1 cellular context compared by ENCODE assay signal in genomic region chr6:37433657-37434271, GRCh38.
A peak's percentile ranks its signal among the peaks of the same experiment; 100 is the strongest.
TF ChIP-seq lines count a peak whose summit lies in the region.

No MANE protein-coding gene starts in this region.

TF ChIP-seq in HepG2, 621 proteins besides CTCF, POLR2A, EP300 and RAD21 (continued from another document):
- TF ChIP-seq, protein P1, sequence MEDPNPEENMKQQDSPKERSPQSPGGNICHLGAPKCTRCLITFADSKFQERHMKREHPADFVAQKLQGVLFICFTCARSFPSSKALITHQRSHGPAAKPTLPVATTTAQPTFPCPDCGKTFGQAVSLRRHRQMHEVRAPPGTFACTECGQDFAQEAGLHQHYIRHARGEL (CRISPR knock-in tag; IDR thresholded peaks at IDR 0.05): 0 out of 2 replicates have a peak, but pooled peaks have one; percentile 48
- TF ChIP-seq ZNF550 (CRISPR knock-in tag; IDR thresholded peaks at IDR 0.05; ENCODE audit: borderline replicate concordance): 0 out of 2 replicates have a peak, but pooled peaks have one; percentile 83
- TF ChIP-seq SIN3B (IDR thresholded peaks at IDR 0.05; ENCODE audit: low read length): no peak
- TF ChIP-seq ISX (CRISPR knock-in tag; conservative IDR thresholded peaks at IDR 0.05): no peak
- TF ChIP-seq MATR3 (CRISPR knock-in tag; IDR thresholded peaks at IDR 0.05): no peak
- TF ChIP-seq ZFY (CRISPR knock-in tag; IDR thresholded peaks at IDR 0.05): no peak
- TF ChIP-seq ZFP36L1 (CRISPR knock-in tag; IDR thresholded peaks at IDR 0.05): 0 out of 2 replicates have a peak, but pooled peaks have one; percentile 39
- TF ChIP-seq ZNF816 (CRISPR knock-in tag; IDR thresholded peaks at IDR 0.05; ENCODE audit: borderline replicate concordance): no peak
- no peak for TF ChIP-seq SETDB1 (CRISPR knock-in tag; IDR thresholded peaks at IDR 0.05; ENCODE audit: borderline replicate concordance)
- TF ChIP-seq ZBTB7A (CRISPR knock-in tag; IDR thresholded peaks at IDR 0.05): no peak
- TF ChIP-seq, protein P2, sequence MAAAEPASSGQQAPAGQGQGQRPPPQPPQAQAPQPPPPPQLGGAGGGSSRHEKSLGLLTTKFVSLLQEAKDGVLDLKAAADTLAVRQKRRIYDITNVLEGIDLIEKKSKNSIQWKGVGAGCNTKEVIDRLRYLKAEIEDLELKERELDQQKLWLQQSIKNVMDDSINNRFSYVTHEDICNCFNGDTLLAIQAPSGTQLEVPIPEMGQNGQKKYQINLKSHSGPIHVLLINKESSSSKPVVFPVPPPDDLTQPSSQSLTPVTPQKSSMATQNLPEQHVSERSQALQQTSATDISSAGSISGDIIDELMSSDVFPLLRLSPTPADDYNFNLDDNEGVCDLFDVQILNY (CRISPR knock-in tag; conservative IDR thresholded peaks at IDR 0.05): no peak
- no peak for TF ChIP-seq ZNF160 (CRISPR knock-in tag; IDR thresholded peaks at IDR 0.05)
- no peak for TF ChIP-seq NFYC (CRISPR knock-in tag; IDR thresholded peaks at IDR 0.05)
- TF ChIP-seq ZNF326 (CRISPR knock-in tag; IDR thresholded peaks at IDR 0.05; ENCODE audit: borderline replicate concordance): 0 out of 2 replicates have a peak, but pooled peaks have one; percentile 38
- TF ChIP-seq, protein P3, sequence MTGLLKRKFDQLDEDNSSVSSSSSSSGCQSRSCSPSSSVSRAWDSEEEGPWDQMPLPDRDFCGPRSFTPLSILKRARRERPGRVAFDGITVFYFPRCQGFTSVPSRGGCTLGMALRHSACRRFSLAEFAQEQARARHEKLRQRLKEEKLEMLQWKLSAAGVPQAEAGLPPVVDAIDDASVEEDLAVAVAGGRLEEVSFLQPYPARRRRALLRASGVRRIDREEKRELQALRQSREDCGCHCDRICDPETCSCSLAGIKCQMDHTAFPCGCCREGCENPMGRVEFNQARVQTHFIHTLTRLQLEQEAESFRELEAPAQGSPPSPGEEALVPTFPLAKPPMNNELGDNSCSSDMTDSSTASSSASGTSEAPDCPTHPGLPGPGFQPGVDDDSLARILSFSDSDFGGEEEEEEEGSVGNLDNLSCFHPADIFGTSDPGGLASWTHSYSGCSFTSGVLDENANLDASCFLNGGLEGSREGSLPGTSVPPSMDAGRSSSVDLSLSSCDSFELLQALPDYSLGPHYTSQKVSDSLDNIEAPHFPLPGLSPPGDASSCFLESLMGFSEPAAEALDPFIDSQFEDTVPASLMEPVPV (CRISPR knock-in tag; IDR thresholded peaks at IDR 0.05): no peak
- TF ChIP-seq ELF4 (CRISPR knock-in tag; IDR thresholded peaks at IDR 0.05; ENCODE audit: borderline replicate concordance): no peak
- no peak for TF ChIP-seq SMYD3 (CRISPR knock-in tag; IDR thresholded peaks at IDR 0.05)
- no peak for TF ChIP-seq ZNF616 (CRISPR knock-in tag; IDR thresholded peaks at IDR 0.05; ENCODE audit: low read depth)
- TF ChIP-seq CC2D1A (CRISPR knock-in tag; IDR thresholded peaks at IDR 0.05): no peak
- TF ChIP-seq FOXK1 (CRISPR knock-in tag; IDR thresholded peaks at IDR 0.05; ENCODE audit: borderline replicate concordance, low read depth): no peak
- no peak for TF ChIP-seq ZNF510 (CRISPR knock-in tag; IDR thresholded peaks at IDR 0.05; ENCODE audit: low read depth)
- TF ChIP-seq GTF2F1 (IDR thresholded peaks at IDR 0.05; ENCODE audit: low read length): no peak
- no peak for TF ChIP-seq ZNF75D (CRISPR knock-in tag; IDR thresholded peaks at IDR 0.05; ENCODE audit: borderline replicate concordance)
- TF ChIP-seq, protein P4, sequence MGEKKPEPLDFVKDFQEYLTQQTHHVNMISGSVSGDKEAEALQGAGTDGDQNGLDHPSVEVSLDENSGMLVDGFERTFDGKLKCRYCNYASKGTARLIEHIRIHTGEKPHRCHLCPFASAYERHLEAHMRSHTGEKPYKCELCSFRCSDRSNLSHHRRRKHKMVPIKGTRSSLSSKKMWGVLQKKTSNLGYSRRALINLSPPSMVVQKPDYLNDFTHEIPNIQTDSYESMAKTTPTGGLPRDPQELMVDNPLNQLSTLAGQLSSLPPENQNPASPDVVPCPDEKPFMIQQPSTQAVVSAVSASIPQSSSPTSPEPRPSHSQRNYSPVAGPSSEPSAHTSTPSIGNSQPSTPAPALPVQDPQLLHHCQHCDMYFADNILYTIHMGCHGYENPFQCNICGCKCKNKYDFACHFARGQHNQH (CRISPR knock-in tag; IDR thresholded peaks at IDR 0.05): no peak
- TF ChIP-seq ZNF142 (CRISPR knock-in tag; IDR thresholded peaks at IDR 0.05): no peak
- no peak for TF ChIP-seq ZNF569 (CRISPR knock-in tag; IDR thresholded peaks at IDR 0.05; ENCODE audit: borderline replicate concordance)
- 0 out of 2 replicates have a peak, but pooled peaks have one; percentile 18 for TF ChIP-seq HIC2 (CRISPR knock-in tag; IDR thresholded peaks at IDR 0.05; ENCODE audit: low read depth)
- peak; percentile 10; the same call in 1 of the 2 replicates for TF ChIP-seq AHR (CRISPR knock-in tag; IDR thresholded peaks at IDR 0.05)
- no peak for TF ChIP-seq RFX5 (IDR thresholded peaks at IDR 0.05; ENCODE audit: low read depth, low read length)
- TF ChIP-seq CHD2 (IDR thresholded peaks at IDR 0.05; ENCODE audit: low read depth, low read length): no peak
- TF ChIP-seq ZNF207 (IDR thresholded peaks at IDR 0.05; ENCODE audit: borderline replicate concordance): no peak
- TF ChIP-seq NFKBIZ (CRISPR knock-in tag; IDR thresholded peaks at IDR 0.05): no peak
- no peak for TF ChIP-seq ZNF180 (CRISPR knock-in tag; IDR thresholded peaks at IDR 0.05; ENCODE audit: borderline replicate concordance, low read depth)
- no peak for TF ChIP-seq ZFP36 (IDR thresholded peaks at IDR 0.05; ENCODE audit: borderline replicate concordance, low read depth, low read length, partially characterized antibody)
- no peak for TF ChIP-seq ARID3A (IDR thresholded peaks at IDR 0.05; ENCODE audit: low read depth, low read length)
- no peak for TF ChIP-seq ZNF615 (CRISPR knock-in tag; IDR thresholded peaks at IDR 0.05; ENCODE audit: borderline replicate concordance)
- TF ChIP-seq STAG1 (CRISPR knock-in tag; IDR thresholded peaks at IDR 0.05): no peak
- no peak for TF ChIP-seq BHLHE40 (IDR thresholded peaks at IDR 0.05; ENCODE audit: low read length)
- TF ChIP-seq, protein P5, sequence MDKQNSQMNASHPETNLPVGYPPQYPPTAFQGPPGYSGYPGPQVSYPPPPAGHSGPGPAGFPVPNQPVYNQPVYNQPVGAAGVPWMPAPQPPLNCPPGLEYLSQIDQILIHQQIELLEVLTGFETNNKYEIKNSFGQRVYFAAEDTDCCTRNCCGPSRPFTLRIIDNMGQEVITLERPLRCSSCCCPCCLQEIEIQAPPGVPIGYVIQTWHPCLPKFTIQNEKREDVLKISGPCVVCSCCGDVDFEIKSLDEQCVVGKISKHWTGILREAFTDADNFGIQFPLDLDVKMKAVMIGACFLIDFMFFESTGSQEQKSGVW (CRISPR knock-in tag; IDR thresholded peaks at IDR 0.05; ENCODE audit: borderline replicate concordance): no peak
- 0 out of 2 replicates have a peak, but pooled peaks have one; percentile 55 for TF ChIP-seq ZFP90 (CRISPR knock-in tag; IDR thresholded peaks at IDR 0.05; ENCODE audit: borderline replicate concordance)
- no peak for TF ChIP-seq TEAD3 (CRISPR knock-in tag; optimal IDR thresholded peaks at IDR 0.05; ENCODE audit: borderline replicate concordance)
- no peak for TF ChIP-seq GATAD2A (CRISPR knock-in tag; IDR thresholded peaks at IDR 0.05)
- no peak for TF ChIP-seq KLF11 (CRISPR knock-in tag; IDR thresholded peaks at IDR 0.05)
- TF ChIP-seq ZNF777 (CRISPR knock-in tag; IDR thresholded peaks at IDR 0.05): no peak
- no peak for TF ChIP-seq HNF4A (CRISPR knock-in tag; IDR thresholded peaks at IDR 0.05)
- TF ChIP-seq HNRNPK (IDR thresholded peaks at IDR 0.05; ENCODE audit: low read depth, low read length, poor library complexity, severe bottlenecking): no peak
- TF ChIP-seq, protein P6, sequence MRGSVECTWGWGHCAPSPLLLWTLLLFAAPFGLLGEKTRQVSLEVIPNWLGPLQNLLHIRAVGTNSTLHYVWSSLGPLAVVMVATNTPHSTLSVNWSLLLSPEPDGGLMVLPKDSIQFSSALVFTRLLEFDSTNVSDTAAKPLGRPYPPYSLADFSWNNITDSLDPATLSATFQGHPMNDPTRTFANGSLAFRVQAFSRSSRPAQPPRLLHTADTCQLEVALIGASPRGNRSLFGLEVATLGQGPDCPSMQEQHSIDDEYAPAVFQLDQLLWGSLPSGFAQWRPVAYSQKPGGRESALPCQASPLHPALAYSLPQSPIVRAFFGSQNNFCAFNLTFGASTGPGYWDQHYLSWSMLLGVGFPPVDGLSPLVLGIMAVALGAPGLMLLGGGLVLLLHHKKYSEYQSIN (CRISPR knock-in tag; IDR thresholded peaks at IDR 0.05; ENCODE audit: borderline replicate concordance): no peak
- no peak for TF ChIP-seq KDM5B (CRISPR knock-in tag; IDR thresholded peaks at IDR 0.05; ENCODE audit: borderline replicate concordance)
- TF ChIP-seq HHEX (CRISPR knock-in tag; IDR thresholded peaks at IDR 0.05): 0 out of 2 replicates have a peak, but pooled peaks have one; percentile 8
- no peak for TF ChIP-seq ZBTB3 (CRISPR knock-in tag; IDR thresholded peaks at IDR 0.05; ENCODE audit: borderline replicate concordance, low read depth)
- TF ChIP-seq ZMYM4 (CRISPR knock-in tag; IDR thresholded peaks at IDR 0.05): no peak
- TF ChIP-seq TCF7 (IDR thresholded peaks at IDR 0.05; ENCODE audit: low read depth): no peak
- TF ChIP-seq NONO (IDR thresholded peaks at IDR 0.05): no peak
- TF ChIP-seq NONO (CRISPR knock-in tag; conservative IDR thresholded peaks at IDR 0.05): no peak
- TF ChIP-seq, protein P7, sequence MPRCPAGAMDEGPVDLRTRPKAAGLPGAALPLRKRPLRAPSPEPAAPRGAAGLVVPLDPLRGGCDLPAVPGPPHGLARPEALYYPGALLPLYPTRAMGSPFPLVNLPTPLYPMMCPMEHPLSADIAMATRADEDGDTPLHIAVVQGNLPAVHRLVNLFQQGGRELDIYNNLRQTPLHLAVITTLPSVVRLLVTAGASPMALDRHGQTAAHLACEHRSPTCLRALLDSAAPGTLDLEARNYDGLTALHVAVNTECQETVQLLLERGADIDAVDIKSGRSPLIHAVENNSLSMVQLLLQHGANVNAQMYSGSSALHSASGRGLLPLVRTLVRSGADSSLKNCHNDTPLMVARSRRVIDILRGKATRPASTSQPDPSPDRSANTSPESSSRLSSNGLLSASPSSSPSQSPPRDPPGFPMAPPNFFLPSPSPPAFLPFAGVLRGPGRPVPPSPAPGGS (CRISPR knock-in tag; IDR thresholded peaks at IDR 0.05): no peak
- TF ChIP-seq RARA (CRISPR knock-in tag; IDR thresholded peaks at IDR 0.05): peak; percentile 19; the same call in 1 of the 2 replicates
